1 cellular context compared by ENCODE assay signal in genomic region chr17:82060614-82061013, GRCh38.
TF ChIP-seq lines count a peak whose summit lies in the region.

No MANE protein-coding gene starts in this region.

TF ChIP-seq in K562, 482 proteins besides CTCF, POLR2A, EP300 and RAD21:
- TF ChIP-seq, protein P1, sequence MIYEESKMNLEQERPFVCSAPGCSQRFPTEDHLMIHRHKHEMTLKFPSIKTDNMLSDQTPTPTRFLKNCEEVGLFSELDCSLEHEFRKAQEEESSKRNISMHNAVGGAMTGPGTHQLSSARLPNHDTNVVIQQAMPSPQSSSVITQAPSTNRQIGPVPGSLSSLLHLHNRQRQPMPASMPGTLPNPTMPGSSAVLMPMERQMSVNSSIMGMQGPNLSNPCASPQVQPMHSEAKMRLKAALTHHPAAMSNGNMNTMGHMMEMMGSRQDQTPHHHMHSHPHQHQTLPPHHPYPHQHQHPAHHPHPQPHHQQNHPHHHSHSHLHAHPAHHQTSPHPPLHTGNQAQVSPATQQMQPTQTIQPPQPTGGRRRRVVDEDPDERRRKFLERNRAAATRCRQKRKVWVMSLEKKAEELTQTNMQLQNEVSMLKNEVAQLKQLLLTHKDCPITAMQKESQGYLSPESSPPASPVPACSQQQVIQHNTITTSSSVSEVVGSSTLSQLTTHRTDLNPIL (CRISPR knock-in tag; IDR thresholded peaks at IDR 0.05) = no peak
- TF ChIP-seq BRD4 (IDR thresholded peaks at IDR 0.05) (no peak), RBFOX2 (IDR thresholded peaks at IDR 0.05; ENCODE audit: low read depth, low read length) (peak; percentile 53; the same call in 1 of the 2 replicates), POLR2G (IDR thresholded peaks at IDR 0.05; ENCODE audit: low read depth, low read length) (peak; percentile 9), FIP1L1 (IDR thresholded peaks at IDR 0.05; ENCODE audit: low read depth, low read length, poor library complexity, severe bottlenecking) (peak; percentile 30)
